29 cellular contexts compared by ENCODE assay signal in the genomic region with DNA sequence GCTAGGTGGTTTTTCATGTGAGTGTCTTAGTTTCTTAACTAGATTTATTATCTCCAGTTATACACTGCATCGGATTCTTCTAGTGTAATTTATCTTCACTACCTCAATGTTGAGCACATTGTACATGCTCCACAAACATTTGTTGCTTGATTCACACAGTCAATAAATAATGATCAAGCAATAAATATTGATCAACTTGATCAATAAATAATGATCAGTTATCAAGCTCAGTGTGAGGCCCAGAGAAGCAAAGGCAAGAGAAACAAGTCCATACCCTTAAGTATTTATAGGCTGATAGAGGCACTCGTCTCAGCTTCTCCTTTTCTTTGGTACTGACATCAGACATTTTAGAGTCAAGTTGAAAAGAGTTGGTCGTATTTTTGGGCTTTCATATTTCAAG.
"Had no signal": no experiment of that assay in that cellular context is flagged by ENCODE, and none has a peak within 500 bp of the region (broad histone marks: within the 10 kb centered on the region; RNA-seq: fewer than 3 reads in every experiment).

No MANE protein-coding gene starts in this region.

- FAIRE-seq: urothelium cell line had no signal

- H3K4me3 Mint-ChIP-seq: stimulated activated effector memory CD8-positive, alpha-beta T cell treated with anti-CD3 and anti-CD28 coated beads, Interleukin-12 subunit alpha, Interleukin-12 subunit beta, amount 100 ng/mL, for 72 hours; stimulated activated memory B cell treated with anti-CD40 and anti-IgM and Interleukin-4, amounts not matched to agents 10 μg/mL and 1 μg/mL and 100 μg/mL, for 72 hours; stimulated activated naive B cell treated with anti-CD40 and anti-IgM and Interleukin-4, amounts not matched to agents 10 μg/mL and 1 μg/mL and 100 μg/mL, for 72 hours; stimulated activated naive CD8-positive, alpha-beta T cell treated with anti-CD3 and anti-CD28 coated beads, Interleukin-15, amount 100 ng/mL, for 72 hours; stimulated activated naive CD8-positive, alpha-beta T cell treated with anti-CD3 and anti-CD28 coated beads, Interleukin-15, Interleukin-2, amounts not matched to agents 100 ng/mL and 50 ng/mL, for 24 hours; type B pancreatic cell had no signal

- H3K27ac ChIP-seq: stomach, suprapubic skin, testis, thoracic aorta, thyroid gland, tibial artery, tibial nerve, transverse colon, upper lobe of left lung, upper lobe of right lung, uterus, vagina had no signal

- DNase-seq: stimulated activated CD4-positive, alpha-beta T cell treated with anti-CD3 and anti-CD28 coated beads, Interleukin-2, amount 100 ng/mL, for 48 hours; stimulated activated CD4-positive, alpha-beta T cell treated with anti-CD3 and anti-CD28 coated beads, Interleukin-4, amount 100 ng/mL, for 1 hour; stimulated activated CD4-positive, alpha-beta T cell treated with anti-CD3 and anti-CD28 coated beads, Interleukin-4, amount 100 ng/mL, for 24 hours; stimulated activated CD4-positive, alpha-beta T cell treated with anti-CD3 and anti-CD28 coated beads, Interleukin-4, amount 100 ng/mL, for 4 hours; stimulated activated CD8-positive, alpha-beta memory T cell treated with anti-CD3 and anti-CD28 coated beads, Interleukin-4, amount 100 ng/mL, for 48 hours; stimulated activated naive B cell treated with anti-CD40 and anti-IgM and Interleukin-4, amounts not matched to agents 10 μg/mL and 1 μg/mL and 100 μg/mL, for 72 hours; stimulated activated naive CD4-positive, alpha-beta T cell; stimulated activated naive CD4-positive, alpha-beta T cell treated with Interleukin-2 at 50 U/mL for 16 hours; stimulated activated naive CD8-positive, alpha-beta T cell treated with anti-CD3 and anti-CD28 coated beads, Interleukin-15, amount 100 ng/mL, for 72 hours; stimulated activated naive CD8-positive, alpha-beta T cell treated with anti-CD3 and anti-CD28 coated beads, Interleukin-15, Interleukin-2, amounts not matched to agents 100 U/mL and 50 U/mL, for 24 hours; stomach; substantia nigra; testis; thyroid gland; tibial artery; transverse colon; trophoblast cell; upper lobe of left lung; upper lobe of right lung; uterus had no signal

- H3K27me3 ChIP-seq: stomach, suprapubic skin, testis, thyroid gland, tibial artery, tibial nerve, transverse colon, upper lobe of left lung, upper lobe of right lung, uterus, vagina had no signal

- H3K36me3 Mint-ChIP-seq: stimulated activated memory B cell treated with anti-CD40 and anti-IgM and Interleukin-4, amounts not matched to agents 10 μg/mL and 1 μg/mL and 100 μg/mL, for 72 hours; stimulated activated naive B cell treated with anti-CD40 and anti-IgM and Interleukin-4, amounts not matched to agents 10 μg/mL and 1 μg/mL and 100 μg/mL, for 72 hours; type B pancreatic cell had no signal

- H3K27ac Mint-ChIP-seq: stimulated activated effector memory CD8-positive, alpha-beta T cell treated with anti-CD3 and anti-CD28 coated beads, Interleukin-12 subunit alpha, Interleukin-12 subunit beta, amount 100 ng/mL, for 72 hours; stimulated activated memory B cell treated with anti-CD40 and anti-IgM and Interleukin-4, amounts not matched to agents 10 μg/mL and 1 μg/mL and 100 μg/mL, for 72 hours; stimulated activated naive B cell treated with anti-CD40 and anti-IgM and Interleukin-4, amounts not matched to agents 10 μg/mL and 1 μg/mL and 100 μg/mL, for 72 hours; stimulated activated naive CD8-positive, alpha-beta T cell treated with anti-CD3 and anti-CD28 coated beads, Interleukin-15, amount 100 ng/mL, for 72 hours; stimulated activated naive CD8-positive, alpha-beta T cell treated with anti-CD3 and anti-CD28 coated beads, Interleukin-15, Interleukin-2, amounts not matched to agents 100 ng/mL and 50 ng/mL, for 24 hours; type B pancreatic cell had no signal

- H3K4me3 ChIP-seq: stomach, suprapubic skin, testis, thoracic aorta, thyroid gland, tibial artery, tibial nerve, transverse colon, upper lobe of left lung, upper lobe of right lung, uterus, vagina had no signal

- H3K4me1 Mint-ChIP-seq: stimulated activated effector memory CD8-positive, alpha-beta T cell treated with anti-CD3 and anti-CD28 coated beads, Interleukin-12 subunit alpha, Interleukin-12 subunit beta, amount 100 ng/mL, for 72 hours; stimulated activated memory B cell treated with anti-CD40 and anti-IgM and Interleukin-4, amounts not matched to agents 10 μg/mL and 1 μg/mL and 100 μg/mL, for 72 hours; stimulated activated naive CD8-positive, alpha-beta T cell treated with anti-CD3 and anti-CD28 coated beads, Interleukin-15, amount 100 ng/mL, for 72 hours had no signal

- H3K9me3 ChIP-seq: stomach, suprapubic skin, testis, thoracic aorta, thyroid gland, tibial artery, tibial nerve, transverse colon, upper lobe of left lung, upper lobe of right lung, uterus, vagina had no signal

- H3K9me3 Mint-ChIP-seq: stimulated activated effector memory CD8-positive, alpha-beta T cell treated with anti-CD3 and anti-CD28 coated beads, Interleukin-12 subunit alpha, Interleukin-12 subunit beta, amount 100 ng/mL, for 72 hours; stimulated activated memory B cell treated with anti-CD40 and anti-IgM and Interleukin-4, amounts not matched to agents 10 μg/mL and 1 μg/mL and 100 μg/mL, for 72 hours; stimulated activated naive B cell treated with anti-CD40 and anti-IgM and Interleukin-4, amounts not matched to agents 10 μg/mL and 1 μg/mL and 100 μg/mL, for 72 hours; stimulated activated naive CD8-positive, alpha-beta T cell treated with anti-CD3 and anti-CD28 coated beads, Interleukin-15, amount 100 ng/mL, for 72 hours; stimulated activated naive CD8-positive, alpha-beta T cell treated with anti-CD3 and anti-CD28 coated beads, Interleukin-15, Interleukin-2, amounts not matched to agents 100 ng/mL and 50 ng/mL, for 24 hours; type B pancreatic cell had no signal

- H3K4me1 ChIP-seq: suprapubic skin, testis, thyroid gland, tibial artery, upper lobe of left lung, upper lobe of right lung, uterus, vagina had no signal

- H3K36me3 ChIP-seq: stomach, suprapubic skin, thoracic aorta, thyroid gland, tibial artery, tibial nerve, transverse colon, upper lobe of left lung, upper lobe of right lung, uterus, vagina had no signal

- H3K27me3 Mint-ChIP-seq: stimulated activated naive B cell treated with anti-CD40 and anti-IgM and Interleukin-4, amounts not matched to agents 10 μg/mL and 1 μg/mL and 100 μg/mL, for 72 hours; stimulated activated naive CD8-positive, alpha-beta T cell treated with anti-CD3 and anti-CD28 coated beads, Interleukin-15, amount 100 ng/mL, for 72 hours; type B pancreatic cell had no signal

- ATAC-seq: stimulated activated effector memory CD8-positive, alpha-beta T cell treated with anti-CD3 and anti-CD28 coated beads, Interleukin-12 subunit alpha, Interleukin-12 subunit beta, amount 100 ng/mL, for 72 hours; stimulated activated memory B cell treated with anti-CD40 and anti-IgM and Interleukin-4, amounts not matched to agents 10 μg/mL and 1 μg/mL and 100 μg/mL, for 72 hours; stimulated activated naive B cell treated with anti-CD40 and anti-IgM and Interleukin-4, amounts not matched to agents 10 μg/mL and 1 μg/mL and 100 μg/mL, for 72 hours; stimulated activated naive CD8-positive, alpha-beta T cell treated with anti-CD3 and anti-CD28 coated beads, Interleukin-15, amount 100 ng/mL, for 72 hours; stimulated activated naive CD8-positive, alpha-beta T cell treated with anti-CD3 and anti-CD28 coated beads, Interleukin-15, Interleukin-2, amounts not matched to agents 100 U/mL and 50 U/mL, for 24 hours; upper lobe of right lung had no signal
